8 cellular contexts compared by ENCODE assay signal in genomic region chr1:116570358-116571214, GRCh38. TPM values are rescaled to one million over a fixed set of nuclear protein-coding genes. Genes with fewer than 3 reads are reported as not detected.
DNase-seq lines count a peak whose midpoint lies in the region; ATAC-seq lines count a peak whose summit lies in the region.

TSS of gene CD58 (minus strand) at chr1:116571026. CDS start at chr1:116570972, 54 bp downstream.

- ATAC-seq in GM18870 (IDR thresholded peaks at IDR 0.05; ENCODE audit: unreplicated experiment) (peak; percentile 40), HG03108 (IDR thresholded peaks at IDR 0.05; ENCODE audit: unreplicated experiment) (peak; percentile 50), left colon (peak; percentile 87)

- DNase-seq in AG20443 (ENCODE audit: low spot score): peak; percentile 95
- peak; percentile 57 to 93 for DNase-seq in NCI-H446 (lab: John Stamatoyannopoulos, UW)
- DNase-seq in activated CD4-positive, alpha-beta T cell treated with anti-CD3 and anti-CD28 coated beads for 4 hours: peak; percentile 78 to 81
- peak; percentile 92 to 95 for DNase-seq in left colon
- DNase-seq in stimulated activated CD4-positive, alpha-beta T cell treated with anti-CD3 and anti-CD28 coated beads, Interleukin-1b, Interleukin-23, amount 100 ng/mL, for 48 hours: peak; percentile 85

- intact Hi-C loops in left colon (cut with DNase I, micrococcal nuclease): no loop called here

- H3K27ac ChIP-seq in cingulate gyrus (ENCODE audit: low read depth, low read length): peak within 1 kb of the TSS; percentile 62

RNA-seq across cellular contexts. Expression of gene CD58, which starts in this region (rescaled TPM):
- 10 to 100 TPM; 30.0 to 34.1 TPM for total RNA-seq in left colon

Comparison
In these comparisons a context has a peak if more than half of its experiments do, and no peak if none do; other contexts are left out.
1. Peak in every context shown above with its lines: DNase-seq, ATAC-seq and H3K27ac ChIP-seq.